1 cellular context compared by ENCODE assay signal in the genomic region with DNA sequence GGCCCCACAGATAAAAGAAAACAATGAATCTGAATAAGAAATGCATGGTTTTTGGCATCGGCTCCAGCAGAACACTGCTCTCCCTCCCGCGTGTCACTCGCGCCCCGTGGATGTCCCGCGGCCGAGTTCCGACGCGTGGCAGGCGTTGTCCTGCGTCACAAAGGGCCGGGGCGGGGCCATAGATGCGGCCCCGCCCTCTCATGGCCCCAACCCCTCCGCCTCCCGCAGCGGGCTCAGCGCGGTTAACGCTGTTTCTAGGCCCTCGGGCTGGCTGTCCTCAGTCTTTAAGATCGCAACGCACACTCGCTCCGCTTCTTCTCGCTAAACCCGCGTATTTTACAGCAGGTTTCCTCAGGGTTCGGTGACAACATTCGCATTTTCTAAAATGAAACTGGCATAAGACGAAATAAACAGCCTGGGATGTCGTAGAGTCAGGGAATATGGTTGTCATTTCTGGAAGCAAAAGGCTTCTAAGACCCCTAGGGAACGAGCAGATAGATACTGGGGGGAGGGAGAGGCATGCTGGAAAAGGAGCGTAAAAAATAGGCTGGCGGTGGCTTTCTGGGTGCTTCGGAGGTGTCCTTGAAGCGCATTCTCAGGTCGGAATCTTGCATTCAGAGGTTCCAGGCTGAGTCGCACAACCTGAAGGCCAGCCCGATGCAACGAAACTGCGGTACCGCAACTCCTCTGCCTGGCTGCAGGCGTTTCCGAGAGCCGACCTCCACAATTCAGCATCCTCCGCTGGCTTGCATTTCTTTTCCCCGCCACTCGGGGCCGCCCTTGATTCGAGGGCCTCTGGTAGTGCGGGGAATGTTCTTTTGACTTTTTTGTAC.
TF ChIP-seq lines count a peak whose summit lies in the region.

A gene with protein sequence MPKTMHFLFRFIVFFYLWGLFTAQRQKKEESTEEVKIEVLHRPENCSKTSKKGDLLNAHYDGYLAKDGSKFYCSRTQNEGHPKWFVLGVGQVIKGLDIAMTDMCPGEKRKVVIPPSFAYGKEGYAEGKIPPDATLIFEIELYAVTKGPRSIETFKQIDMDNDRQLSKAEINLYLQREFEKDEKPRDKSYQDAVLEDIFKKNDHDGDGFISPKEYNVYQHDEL (minus strand): TSS at position 159 of the 833 bp plus-strand sequence. CDS start 101 bp downstream, at position 58.

TF ChIP-seq in HepG2, 621 proteins besides CTCF, POLR2A, EP300 and RAD21 (continued from another document and continues in another):
- peak; percentile 67; the same call in 1 of the 2 replicates for TF ChIP-seq ZSCAN25 (CRISPR knock-in tag; IDR thresholded peaks at IDR 0.05)
- no peak for TF ChIP-seq ZNF850 (CRISPR knock-in tag; conservative IDR thresholded peaks at IDR 0.05)
- no peak for TF ChIP-seq ZSCAN22 (CRISPR knock-in tag; IDR thresholded peaks at IDR 0.05)
- no peak for TF ChIP-seq HNRNPUL1 (IDR thresholded peaks at IDR 0.05; ENCODE audit: low read depth, low read length)
- TF ChIP-seq ZBTB34 (CRISPR knock-in tag; IDR thresholded peaks at IDR 0.05) = 0 out of 2 replicates have a peak, but pooled peaks have one; percentile 31
- TF ChIP-seq PRMT3 (CRISPR knock-in tag; IDR thresholded peaks at IDR 0.05; ENCODE audit: borderline replicate concordance, low read depth) = 0 out of 2 replicates have a peak, but pooled peaks have one; percentile 64
- peak; percentile 95 for TF ChIP-seq ZNF430 (CRISPR knock-in tag; IDR thresholded peaks at IDR 0.05)
- TF ChIP-seq ZNF589 (CRISPR knock-in tag; conservative IDR thresholded peaks at IDR 0.05) = no peak
- no peak for TF ChIP-seq SNAPC2 (CRISPR knock-in tag; IDR thresholded peaks at IDR 0.05)
- peak; percentile 75; the same call in 1 of the 2 replicates for TF ChIP-seq CBX5 (CRISPR knock-in tag; IDR thresholded peaks at IDR 0.05; ENCODE audit: borderline replicate concordance)
- TF ChIP-seq ZNF788 (CRISPR knock-in tag; IDR thresholded peaks at IDR 0.05; ENCODE audit: borderline replicate concordance) = peak; percentile 7; the same call in 1 of the 2 replicates
- no peak for TF ChIP-seq GLMP (CRISPR knock-in tag; IDR thresholded peaks at IDR 0.05; ENCODE audit: borderline replicate concordance)
- TF ChIP-seq ZNF841 (CRISPR knock-in tag; IDR thresholded peaks at IDR 0.05; ENCODE audit: borderline replicate concordance) = no peak
- peak; percentile 92; the same call in 1 of the 2 replicates for TF ChIP-seq SMAD1 (CRISPR knock-in tag; IDR thresholded peaks at IDR 0.05; ENCODE audit: borderline replicate concordance, low read depth)
- TF ChIP-seq EZH2 (conservative IDR thresholded peaks at IDR 0.05; ENCODE audit: low read depth, low read length) = no peak
- TF ChIP-seq, protein P1, sequence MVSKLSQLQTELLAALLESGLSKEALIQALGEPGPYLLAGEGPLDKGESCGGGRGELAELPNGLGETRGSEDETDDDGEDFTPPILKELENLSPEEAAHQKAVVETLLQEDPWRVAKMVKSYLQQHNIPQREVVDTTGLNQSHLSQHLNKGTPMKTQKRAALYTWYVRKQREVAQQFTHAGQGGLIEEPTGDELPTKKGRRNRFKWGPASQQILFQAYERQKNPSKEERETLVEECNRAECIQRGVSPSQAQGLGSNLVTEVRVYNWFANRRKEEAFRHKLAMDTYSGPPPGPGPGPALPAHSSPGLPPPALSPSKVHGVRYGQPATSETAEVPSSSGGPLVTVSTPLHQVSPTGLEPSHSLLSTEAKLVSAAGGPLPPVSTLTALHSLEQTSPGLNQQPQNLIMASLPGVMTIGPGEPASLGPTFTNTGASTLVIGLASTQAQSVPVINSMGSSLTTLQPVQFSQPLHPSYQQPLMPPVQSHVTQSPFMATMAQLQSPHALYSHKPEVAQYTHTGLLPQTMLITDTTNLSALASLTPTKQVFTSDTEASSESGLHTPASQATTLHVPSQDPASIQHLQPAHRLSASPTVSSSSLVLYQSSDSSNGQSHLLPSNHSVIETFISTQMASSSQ (IDR thresholded peaks at IDR 0.05; ENCODE audit: low read depth) = no peak
- TF ChIP-seq, protein P1 (CRISPR knock-in tag; IDR thresholded peaks at IDR 0.05; ENCODE audit: borderline replicate concordance) = 0 out of 2 replicates have a peak, but pooled peaks have one; percentile 34
- no peak; the same call in 1 of the 2 replicates for TF ChIP-seq ZNF652 (CRISPR knock-in tag; IDR thresholded peaks at IDR 0.05; ENCODE audit: borderline replicate concordance, low read depth)
- TF ChIP-seq ZNF232 (CRISPR knock-in tag; IDR thresholded peaks at IDR 0.05; ENCODE audit: borderline replicate concordance) = peak; percentile 95; the same call in 1 of the 2 replicates
- no peak; the same call in 1 of the 2 replicates for TF ChIP-seq E2F2 (CRISPR knock-in tag; IDR thresholded peaks at IDR 0.05; ENCODE audit: borderline replicate concordance)
- TF ChIP-seq, protein P2, sequence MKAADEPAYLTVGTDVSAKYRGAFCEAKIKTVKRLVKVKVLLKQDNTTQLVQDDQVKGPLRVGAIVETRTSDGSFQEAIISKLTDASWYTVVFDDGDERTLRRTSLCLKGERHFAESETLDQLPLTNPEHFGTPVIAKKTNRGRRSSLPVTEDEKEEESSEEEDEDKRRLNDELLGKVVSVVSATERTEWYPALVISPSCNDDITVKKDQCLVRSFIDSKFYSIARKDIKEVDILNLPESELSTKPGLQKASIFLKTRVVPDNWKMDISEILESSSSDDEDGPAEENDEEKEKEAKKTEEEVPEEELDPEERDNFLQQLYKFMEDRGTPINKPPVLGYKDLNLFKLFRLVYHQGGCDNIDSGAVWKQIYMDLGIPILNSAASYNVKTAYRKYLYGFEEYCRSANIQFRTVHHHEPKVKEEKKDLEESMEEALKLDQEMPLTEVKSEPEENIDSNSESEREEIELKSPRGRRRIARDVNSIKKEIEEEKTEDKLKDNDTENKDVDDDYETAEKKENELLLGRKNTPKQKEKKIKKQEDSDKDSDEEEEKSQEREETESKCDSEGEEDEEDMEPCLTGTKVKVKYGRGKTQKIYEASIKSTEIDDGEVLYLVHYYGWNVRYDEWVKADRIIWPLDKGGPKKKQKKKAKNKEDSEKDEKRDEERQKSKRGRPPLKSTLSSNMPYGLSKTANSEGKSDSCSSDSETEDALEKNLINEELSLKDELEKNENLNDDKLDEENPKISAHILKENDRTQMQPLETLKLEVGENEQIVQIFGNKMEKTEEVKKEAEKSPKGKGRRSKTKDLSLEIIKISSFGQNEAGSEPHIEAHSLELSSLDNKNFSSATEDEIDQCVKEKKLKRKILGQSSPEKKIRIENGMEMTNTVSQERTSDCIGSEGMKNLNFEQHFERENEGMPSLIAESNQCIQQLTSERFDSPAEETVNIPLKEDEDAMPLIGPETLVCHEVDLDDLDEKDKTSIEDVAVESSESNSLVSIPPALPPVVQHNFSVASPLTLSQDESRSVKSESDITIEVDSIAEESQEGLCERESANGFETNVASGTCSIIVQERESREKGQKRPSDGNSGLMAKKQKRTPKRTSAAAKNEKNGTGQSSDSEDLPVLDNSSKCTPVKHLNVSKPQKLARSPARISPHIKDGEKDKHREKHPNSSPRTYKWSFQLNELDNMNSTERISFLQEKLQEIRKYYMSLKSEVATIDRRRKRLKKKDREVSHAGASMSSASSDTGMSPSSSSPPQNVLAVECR (CRISPR knock-in tag; IDR thresholded peaks at IDR 0.05; ENCODE audit: borderline replicate concordance) = peak; percentile 80
- TF ChIP-seq, protein P3, sequence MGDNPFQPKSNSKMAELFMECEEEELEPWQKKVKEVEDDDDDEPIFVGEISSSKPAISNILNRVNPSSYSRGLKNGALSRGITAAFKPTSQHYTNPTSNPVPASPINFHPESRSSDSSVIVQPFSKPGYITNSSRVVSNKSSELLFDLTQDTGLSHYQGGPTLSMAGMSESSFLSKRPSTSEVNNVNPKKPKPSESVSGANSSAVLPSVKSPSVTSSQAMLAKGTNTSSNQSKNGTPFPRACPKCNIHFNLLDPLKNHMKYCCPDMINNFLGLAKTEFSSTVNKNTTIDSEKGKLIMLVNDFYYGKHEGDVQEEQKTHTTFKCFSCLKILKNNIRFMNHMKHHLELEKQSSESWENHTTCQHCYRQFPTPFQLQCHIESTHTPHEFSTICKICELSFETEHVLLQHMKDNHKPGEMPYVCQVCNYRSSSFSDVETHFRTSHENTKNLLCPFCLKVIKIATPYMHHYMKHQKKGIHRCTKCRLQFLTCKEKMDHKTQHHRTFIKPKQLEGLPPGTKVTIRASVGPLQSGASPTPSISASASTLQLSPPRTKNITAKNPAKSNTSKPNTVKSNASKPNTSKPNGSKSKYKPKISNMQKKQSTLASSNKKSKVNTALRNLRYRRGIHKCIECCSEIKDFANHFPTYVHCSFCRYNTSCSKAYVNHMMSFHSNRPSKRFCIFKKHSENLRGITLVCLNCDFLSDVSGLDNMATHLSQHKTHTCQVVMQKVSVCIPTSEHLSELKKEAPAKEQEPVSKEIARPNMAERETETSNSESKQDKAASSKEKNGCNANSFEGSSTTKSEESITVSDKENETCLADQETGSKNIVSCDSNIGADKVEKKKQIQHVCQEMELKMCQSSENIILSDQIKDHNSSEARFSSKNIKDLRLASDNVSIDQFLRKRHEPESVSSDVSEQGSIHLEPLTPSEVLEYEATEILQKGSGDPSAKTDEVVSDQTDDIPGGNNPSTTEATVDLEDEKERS (CRISPR knock-in tag; IDR thresholded peaks at IDR 0.05) = peak; percentile 89; the same call in 1 of the 2 replicates
- 0 out of 2 replicates have a peak, but pooled peaks have one; percentile 66 for TF ChIP-seq ZNF124 (CRISPR knock-in tag; IDR thresholded peaks at IDR 0.05)
- peak; percentile 87 for TF ChIP-seq HOXA3 (CRISPR knock-in tag; IDR thresholded peaks at IDR 0.05)
- TF ChIP-seq ZNF883 (CRISPR knock-in tag; IDR thresholded peaks at IDR 0.05; ENCODE audit: not compliant biosample characterization) = peak; percentile 90
- 0 out of 2 replicates have a peak, but pooled peaks have one; percentile 59 for TF ChIP-seq CENPT (CRISPR knock-in tag; IDR thresholded peaks at IDR 0.05; ENCODE audit: low read depth)
- TF ChIP-seq ZSCAN30 (CRISPR knock-in tag; IDR thresholded peaks at IDR 0.05) = no peak
- TF ChIP-seq TFAP4 (IDR thresholded peaks at IDR 0.05; ENCODE audit: borderline replicate concordance, low read depth) = no peak
- 0 out of 2 replicates have a peak, but pooled peaks have one; percentile 29 for TF ChIP-seq SMC3 (IDR thresholded peaks at IDR 0.05; ENCODE audit: low read length)
- no peak for TF ChIP-seq RELA (CRISPR knock-in tag; IDR thresholded peaks at IDR 0.05)
- TF ChIP-seq ZNF251 (CRISPR knock-in tag; IDR thresholded peaks at IDR 0.05) = peak; percentile 10; the same call in 1 of the 2 replicates
- no peak for TF ChIP-seq BATF2 (CRISPR knock-in tag; IDR thresholded peaks at IDR 0.05)
